In genomic region chr1:48775817-48776399, GRCh38 we compare ENCODE assay signal across 8 cellular contexts. TPM values are rescaled to one million over a fixed set of nuclear protein-coding genes. Genes with fewer than 3 reads are reported as not detected.
DNase-seq lines count a peak whose midpoint lies in the region; ATAC-seq, FAIRE-seq and TF ChIP-seq lines count a peak whose summit lies in the region.

No MANE protein-coding gene starts in this region.

- ATAC-seq in gastrocnemius medialis (peak; percentile 16 to 31), GM21786 (IDR thresholded peaks at IDR 0.05; ENCODE audit: unreplicated experiment) (no peak)

- DNase-seq in GM12892 (ENCODE audit: insufficient read length) (no peak), SK-N-MC (ENCODE audit: low read depth, low spot score) (no peak), left ventricle myocardium inferior (no peak), gastrocnemius medialis (no peak), NCI-H1694 (lab: John Stamatoyannopoulos, UW) (no peak), EL (no peak)
- no peak for DNase-seq in stimulated activated CD4-positive, alpha-beta T cell treated with anti-CD3 and anti-CD28 coated beads, Interleukin-15, amount 100 ng/mL, for 24 hours

- peak overlapping the region; percentile 73 for H3K9ac ChIP-seq in SK-N-MC (ENCODE audit: insufficient read length)

- H3K9me3 ChIP-seq in SK-N-MC (ENCODE audit: low read depth, low read length) (no peaks in the 10 kb centered on the region), left ventricle myocardium inferior (replicated peaks) (no peaks in the 10 kb centered on the region), gastrocnemius medialis (no peaks in the 10 kb centered on the region)

- TF ChIP-seq POLR2A in GM12892 (IDR thresholded peaks at IDR 0.05; ENCODE audit: low read depth, low read length) (no peak), gastrocnemius medialis (IDR thresholded peaks at IDR 0.05) (no peak)

- H3K27me3 ChIP-seq in left ventricle myocardium inferior (ENCODE audit: low read depth) (no peaks in the 10 kb centered on the region), gastrocnemius medialis (no peaks in the 10 kb centered on the region)

- FAIRE-seq in GM12892 (lab: Jason Lieb, UNC) = peak; percentile 33

- H3K4me3 ChIP-seq in SK-N-MC (peak overlapping the region; percentile 86), left ventricle myocardium inferior (peak overlapping the region; percentile 85), gastrocnemius medialis (peak overlapping the region; percentile 73 to 90 (median 77))

- intact Hi-C loops in left ventricle myocardium inferior (cut with micrococcal nuclease) (no loop called here), gastrocnemius medialis (cut with DNase I; ENCODE audit: low total_unique reads) (no loop called here)

- peaks cover 8% of the 10 kb centered on the region for H3K36me3 ChIP-seq in SK-N-MC (ENCODE audit: insufficient read depth, low read length)
- H3K36me3 ChIP-seq in left ventricle myocardium inferior = peaks cover 6% of the 10 kb centered on the region
- no peaks in the 10 kb centered on the region for H3K36me3 ChIP-seq in gastrocnemius medialis

- in situ Hi-C loops in gastrocnemius medialis (cut with MboI; ENCODE audit: low sequenced_read_pairs in 4 of 4) = no loop called here

- TF ChIP-seq CTCF in left ventricle myocardium inferior (IDR thresholded peaks at IDR 0.05; ENCODE audit: borderline replicate concordance) (no peak), gastrocnemius medialis (IDR thresholded peaks at IDR 0.05 in 4 of 5, conservative IDR thresholded peaks at IDR 0.05 in 1 of 5) (no peak)

- H3K27ac ChIP-seq in SK-N-MC = no peak overlapping the region
- peak overlapping the region; percentile 75 for H3K27ac ChIP-seq in left ventricle myocardium inferior (replicated peaks)
- H3K27ac ChIP-seq in gastrocnemius medialis = peak overlapping the region; percentile 58 to 81 (median 62)

- H3K4me1 ChIP-seq in left ventricle myocardium inferior (peaks cover 29% of the 10 kb centered on the region), gastrocnemius medialis (peaks cover 24 to 27% of the 10 kb centered on the region in 2 donors)

RNA-seq across cellular contexts. Expression of gene BEND5, which starts 0.8 kb away (rescaled TPM):
- 0.32 TPM for polyA plus RNA-seq in GM12892 (2012; ENCODE audit: missing spikeins)
- total RNA-seq in left ventricle myocardium inferior (4.2 TPM), gastrocnemius medialis (1 to 10 TPM; 1.1 to 3.5 (median 1.4) TPM)
